36 cellular contexts compared by ENCODE assay signal in genomic region chr2:150542692-150543091, GRCh38. TPM values are rescaled to one million over a fixed set of nuclear protein-coding genes. Genes with fewer than 3 reads are reported as not detected.
"Had no signal": no experiment of that assay in that cellular context is flagged by ENCODE, and none has a peak within 500 bp of the region (broad histone marks: within the 10 kb centered on the region; RNA-seq: fewer than 3 reads in every experiment).

No MANE protein-coding gene starts in this region.

- H3K27me3 ChIP-seq: MG63, SJCRH30 had no signal

- H3K27ac ChIP-seq: PC-9, RWPE1, SJCRH30, SK-N-MC had no signal

- ATAC-seq: K562, Panc1, Right ventricle myocardium inferior, SK-N-SH treated with all-trans-retinoic acid at 6 μM for 48 hours had no signal

- H3K4me2 ChIP-seq: PC-9 had no signal

- H3K4me3 ChIP-seq: K562, MG63, PC-9, SJCRH30, SK-N-MC had no signal

- H3K9me3 ChIP-seq: MG63, SJCRH30 had no signal

- H3K36me3 ChIP-seq: MG63, SJCRH30 had no signal

- FAIRE-seq: K562, RCC 7860 had no signal

- DNase-seq: Kasumi-1, KG1, MG63, NCI-H1048, NCI-H1092 treated with DMSO at 0.1 percent for 48 hours, NCI-H1105 treated with DMSO at 0.1 percent for 48 hours, NCI-H1417, NCI-H1436, NCI-H146, NCI-H1694, NCI-H187, NCI-H1930, NCI-H2029 treated with DMSO at 0.1 percent for 48 hours, NCI-H2081 treated with DMSO at 0.1 percent for 48 hours, NCI-H2107, NCI-H2171, NCI-H226, NCI-H446 treated with DMSO at 0.1 percent for 48 hours, NCI-H510A, NCI-H524, NCI-H526, NCI-H69, NCI-H748 treated with DMSO at 0.1 percent for 48 hours, NCI-H82, PC-9, SHP77, SIG-M5, SJCRH30 had no signal

- H2AFZ ChIP-seq: PC-9 had no signal

RNA-seq across cellular contexts. Expression of gene RND3, which starts 55.2 kb away (rescaled TPM):
- total RNA-seq: OCI-LY7 had no signal
